Comparison of ENCODE assay signal across 1 cellular context in genomic region chr9:132877818-132878694, GRCh38.
A peak's percentile ranks its signal among the peaks of the same experiment; 100 is the strongest.
TF ChIP-seq lines count a peak whose summit lies in the region.

TSS of gene AK8 (minus strand) at chr9:132878284. CDS start at chr9:132878255, 29 bp downstream.

TF ChIP-seq in Ishikawa, 13 proteins besides CTCF, POLR2A, EP300 and RAD21 (continued from another document):
- 0 out of 2 replicates have a peak, but pooled peaks have one; percentile 14 for TF ChIP-seq USF1 (IDR thresholded peaks at IDR 0.05)
- peak; percentile 90 for TF ChIP-seq CREB1 (IDR thresholded peaks at IDR 0.05; ENCODE audit: low read depth)
